Comparison of ENCODE assay signal across 11 cellular contexts in genomic region chr7:159015081-159015893, GRCh38.
DNase-seq lines count a peak whose midpoint lies in the region; ATAC-seq and TF ChIP-seq lines count a peak whose summit lies in the region.
"Had no signal": no experiment of that assay in that cellular context is flagged by ENCODE, and none has a peak within 500 bp of the region (broad histone marks: within the 10 kb centered on the region; RNA-seq: fewer than 3 reads in every experiment).

No MANE protein-coding gene starts in this region.

- no peak overlapping the region for H4K91ac ChIP-seq in H9 (ENCODE audit: insufficient read length, low read depth, low read length)

- peaks cover 0 to 3% (median 1%) of the 10 kb centered on the region in 11 experiments; a peak in 16 of 22 replicates for H3K9me3 ChIP-seq in BLaER1 treated with 17β-estradiol and CSF1 and Interleukin-3, amounts not matched to agents 10 nM and 100 nM (replicated peaks in 1 of 11)
- H3K9me3 ChIP-seq in H9 (ENCODE audit: control insufficient read depth, low read depth, low read length): no peaks in the 10 kb centered on the region
- H3K9me3 ChIP-seq: pancreas had no signal

- no peak overlapping the region for H3K14ac ChIP-seq in H9 (ENCODE audit: insufficient read depth, low read length)

- no peaks in the 10 kb centered on the region for H3K9me3 Mint-ChIP-seq in osteocyte (ENCODE audit: unreplicated experiment)
- no peaks in the 10 kb centered on the region for H3K9me3 Mint-ChIP-seq in natural killer cell
- H3K9me3 Mint-ChIP-seq in H9: peaks cover 9 to 12% of the 10 kb centered on the region in 2 experiments; a peak in 4 of 5 replicates

- no peaks in the 10 kb centered on the region for H3K23me2 ChIP-seq in H9 (ENCODE audit: insufficient read length, low read depth, low read length, poor library complexity, severe bottlenecking)

- no peaks in the 10 kb centered on the region for H3K79me1 ChIP-seq in H9 (ENCODE audit: insufficient read depth, low read depth, low read length, poor library complexity, severe bottlenecking)

- no peak overlapping the region for H2BK12ac ChIP-seq in H9 (ENCODE audit: insufficient read length, low read depth, low read length)

- H3K4ac ChIP-seq in H9 (ENCODE audit: low read depth, low read length): no peak overlapping the region

- H2AK5ac ChIP-seq in H9 (ENCODE audit: insufficient read length, low read length): no peak overlapping the region

- peak overlapping the region; percentile 55 to 96 (median 82) for H3K4me2 ChIP-seq in BLaER1 treated with 17β-estradiol and CSF1 and Interleukin-3, amounts not matched to agents 10 nM and 100 nM
- no peak overlapping the region for H3K4me2 ChIP-seq in H9 (ENCODE audit: insufficient read depth, insufficient read length, low read length)

- H3K4me1 Mint-ChIP-seq in osteocyte (ENCODE audit: unreplicated experiment) (peaks cover 38% of the 10 kb centered on the region), natural killer cell (peaks cover 0 to 6% of the 10 kb centered on the region in 2 donors), H9 (peaks cover 26% of the 10 kb centered on the region in 2 experiments)

- intact Hi-C loops in cardiac septum (cut with DNase I) (no loop called here), natural killer cell (cut with micrococcal nuclease) (no loop called here)

- no peak overlapping the region for H3T11ph ChIP-seq in H9 (ENCODE audit: low read length)

- no peak for ATAC-seq in GM18867 (IDR thresholded peaks at IDR 0.05; ENCODE audit: unreplicated experiment)
- no peak for ATAC-seq in natural killer cell
- ATAC-seq: HCT116 had no signal

- peak overlapping the region in 10 of 11 experiments; percentile 4 to 92 (median 71); a peak in 16 of 22 replicates for H3K27ac ChIP-seq in BLaER1 treated with 17β-estradiol and CSF1 and Interleukin-3, amounts not matched to agents 10 nM and 100 nM
- H3K27ac ChIP-seq in H9 (ENCODE audit: insufficient read length, low read depth, low read length): no peak overlapping the region
- H3K27ac ChIP-seq: pancreas had no signal

- H3K56ac ChIP-seq in H9 (ENCODE audit: insufficient read length, low read depth, low read length): no peak overlapping the region

- peaks cover 60 to 99% (median 95%) of the 10 kb centered on the region in 10 experiments for H3K4me1 ChIP-seq in BLaER1 treated with 17β-estradiol and CSF1 and Interleukin-3, amounts not matched to agents 10 nM and 100 nM
- no peaks in the 10 kb centered on the region for H3K4me1 ChIP-seq in H9 (ENCODE audit: insufficient read depth, low read length)

- peak overlapping the region in 8 of 11 experiments; percentile 22 to 81 (median 64); a peak in 17 of 22 replicates for H3K9ac ChIP-seq in BLaER1 treated with 17β-estradiol and CSF1 and Interleukin-3, amounts not matched to agents 10 nM and 100 nM
- no peak overlapping the region for H3K9ac ChIP-seq in H9 (ENCODE audit: extremely low read depth, insufficient read length, low read length)

- H3K79me2 ChIP-seq in H9 (ENCODE audit: insufficient read depth, low read length): no peaks in the 10 kb centered on the region

- H4K5ac ChIP-seq in H9 (ENCODE audit: insufficient read length, low read depth, low read length): no peak overlapping the region

- H3K18ac ChIP-seq in H9 (ENCODE audit: insufficient read length, low read depth, low read length): no peak overlapping the region

- no peak overlapping the region for H2BK120ac ChIP-seq in H9 (ENCODE audit: low read depth, low read length, poor library complexity, severe bottlenecking)

- peak overlapping the region in 3 of 10 experiments; percentile 10 to 42 (median 31); a peak in 7 of 20 replicates for H3K4me3 ChIP-seq in BLaER1 treated with 17β-estradiol and CSF1 and Interleukin-3, amounts not matched to agents 10 nM and 100 nM
- H3K4me3 ChIP-seq: pancreas had no signal

- peak overlapping the region; percentile 44 for H3K27ac Mint-ChIP-seq in osteocyte (ENCODE audit: unreplicated experiment)
- no peak overlapping the region for H3K27ac Mint-ChIP-seq in natural killer cell
- H3K27ac Mint-ChIP-seq in H9: no peak overlapping the region

- H3K4me3 Mint-ChIP-seq in osteocyte (ENCODE audit: unreplicated experiment): no peak overlapping the region
- H3K4me3 Mint-ChIP-seq in natural killer cell: no peak overlapping the region
- no peak overlapping the region for H3K4me3 Mint-ChIP-seq in H9

- no peaks in the 10 kb centered on the region for H3K36me3 ChIP-seq in BLaER1 treated with 17β-estradiol and CSF1 and Interleukin-3, amounts not matched to agents 10 nM and 100 nM
- H3K36me3 ChIP-seq: pancreas had no signal

- H3K36me3 Mint-ChIP-seq in osteocyte (ENCODE audit: unreplicated experiment) (no peaks in the 10 kb centered on the region), natural killer cell (no peaks in the 10 kb centered on the region), H9 (ENCODE audit: insufficient read depth in 1 of 3, low read depth in 3 of 3) (peaks cover 0 to 12% (median 0%) of the 10 kb centered on the region in 3 experiments; a peak in 2 of 7 replicates)

- H2BK15ac ChIP-seq in H9 (ENCODE audit: low read depth, low read length): no peak overlapping the region

- no peak overlapping the region for H4K8ac ChIP-seq in H9 (replicated peaks; ENCODE audit: insufficient read length, low read depth, low read length)

- no CpG with 5 or more reads among the region's 20 CpGs for WGBS in H9 (ENCODE audit: extremely low coverage, insufficient read length, low lambda C conversion rate)

- no peak overlapping the region for H2BK20ac ChIP-seq in H9 (ENCODE audit: low read depth, low read length, poor library complexity, severe bottlenecking)

- peaks cover 0 to 26% (median 0%) of the 10 kb centered on the region in 11 experiments; a peak in 4 of 22 replicates for H3K27me3 ChIP-seq in BLaER1 treated with 17β-estradiol and CSF1 and Interleukin-3, amounts not matched to agents 10 nM and 100 nM
- no peaks in the 10 kb centered on the region for H3K27me3 ChIP-seq in H9 (ENCODE audit: insufficient read depth, low read length)
- H3K27me3 ChIP-seq: pancreas had no signal

- DNase-seq in RPMI7951 (ENCODE audit: low read depth): peak; percentile 56
- DNase-seq in cardiac septum (ENCODE audit: low spot score): peak; percentile 86
- DNase-seq in osteocyte (ENCODE audit: extremely low spot score, unreplicated experiment): no peak
- DNase-seq in HUDEP-2 (lab: John Stamatoyannopoulos, UW; ENCODE audit: unreplicated experiment in 76 of 76): no peak
- no peak for DNase-seq in natural killer cell
- DNase-seq in H9: no peak
- DNase-seq: activated CD4-positive, alpha-beta T cell treated with anti-CD3 and anti-CD28 coated beads for 1 hour had no signal

- TF ChIP-seq CTCF in osteocyte (IDR thresholded peaks at IDR 0.05): no peak
- no peak for TF ChIP-seq CTCF in natural killer cell (IDR thresholded peaks at IDR 0.05)
- TF ChIP-seq CTCF in H9 (conservative IDR thresholded peaks at IDR 0.05): no peak

- H4K20me1 ChIP-seq in BLaER1 treated with 17β-estradiol and CSF1 and Interleukin-3, amounts not matched to agents 10 nM and 100 nM: no peaks in the 10 kb centered on the region
- H4K20me1 ChIP-seq in H9 (ENCODE audit: control insufficient read depth, insufficient read depth, insufficient read length): no peaks in the 10 kb centered on the region

- no peak overlapping the region for H2AFZ ChIP-seq in H9 (ENCODE audit: low read length)

- H2BK5ac ChIP-seq in H9 (ENCODE audit: insufficient read length, low read length): no peak overlapping the region

- H3K27me3 Mint-ChIP-seq in osteocyte (ENCODE audit: unreplicated experiment): peaks cover 6% of the 10 kb centered on the region
- H3K27me3 Mint-ChIP-seq in natural killer cell (ENCODE audit: low read depth in 2 of 2): peaks cover 5 to 6% of the 10 kb centered on the region in 2 donors
- peaks cover 4% of the 10 kb centered on the region for H3K27me3 Mint-ChIP-seq in H9 (ENCODE audit: low read depth)

- H3K23ac ChIP-seq in H9 (ENCODE audit: insufficient read length, low read depth, low read length): no peak overlapping the region

Comparison
In these comparisons a context has a peak if more than half of its experiments do, and no peak if none do; other contexts are left out.
1. DNase-seq: peak in RPMI7951 (single experiment) and cardiac septum (single experiment); none in osteocyte (single experiment), HUDEP-2 (0 of 76), natural killer cell (single experiment) and H9 (single experiment).